ENCODE assay signal across 15 cellular contexts in the genomic region with DNA sequence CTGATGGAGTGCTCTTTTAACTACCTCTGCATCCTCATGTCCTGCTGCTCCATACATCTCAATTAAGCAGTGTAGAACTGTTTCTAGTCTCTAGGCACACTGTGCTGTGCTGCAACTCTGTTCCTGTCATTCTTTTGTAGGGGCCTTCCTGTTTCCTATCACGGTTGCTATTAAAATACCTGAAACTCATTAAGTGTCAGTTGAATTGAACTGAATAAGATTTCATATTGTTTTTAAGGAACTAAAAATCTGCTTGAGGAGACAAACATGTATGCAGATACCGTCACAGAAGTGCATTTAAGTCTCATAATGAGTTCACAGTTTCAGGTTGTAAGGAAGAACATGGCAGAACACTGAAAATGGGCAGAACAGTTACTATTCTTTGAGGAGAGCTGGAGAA.
DNase-seq lines count a peak whose midpoint lies in the region; ATAC-seq and TF ChIP-seq lines count a peak whose summit lies in the region.
"Had no signal": no experiment of that assay in that cellular context is flagged by ENCODE, and none has a peak within 500 bp of the region (broad histone marks: within the 10 kb centered on the region; RNA-seq: fewer than 3 reads in every experiment).

No MANE protein-coding gene starts in this region.

- TF ChIP-seq CTCF in GM12865 (IDR thresholded peaks at IDR 0.05; ENCODE audit: insufficient read depth, low read depth, low read length, missing control alignments) = no peak
- no peak for TF ChIP-seq CTCF in uterus (IDR thresholded peaks at IDR 0.05)

- H3K27ac ChIP-seq in uterus = no peak overlapping the region
- H3K27ac ChIP-seq: parathyroid adenoma, tibial artery had no signal

- H3K9me3 ChIP-seq in uterus = no peaks in the 10 kb centered on the region
- H3K9me3 ChIP-seq: HAP-1, tibial artery had no signal

- no peaks in the 10 kb centered on the region for H3K27me3 ChIP-seq in uterus
- H3K27me3 ChIP-seq: tibial artery had no signal

- DNase-seq in GM12865 (ENCODE audit: low read depth) (peak; percentile 43), NCI-H524 (lab: John Stamatoyannopoulos, UW) (no peak), NCI-H82 (lab: John Stamatoyannopoulos, UW) (no peak), uterus (no peak)
- DNase-seq: activated CD4-positive, alpha-beta T cell treated with anti-CD3 and anti-CD28 coated beads for 4 hours; foreskin fibroblast; NCI-H2107; stimulated activated CD4-positive, alpha-beta T cell treated with anti-CD3 and anti-CD28 coated beads, Interleukin-12 subunit alpha, Interleukin-12 subunit beta, amount 100 ng/mL, for 4 hours; tibial artery had no signal

- no peaks in the 10 kb centered on the region for H3K36me3 ChIP-seq in uterus
- H3K36me3 ChIP-seq: HAP-1, tibial artery had no signal

- ATAC-seq in GM19351 (IDR thresholded peaks at IDR 0.05; ENCODE audit: unreplicated experiment) = peak; percentile 84
- ATAC-seq in HG02623 (IDR thresholded peaks at IDR 0.05; ENCODE audit: unreplicated experiment) = peak; percentile 84
- peak; percentile 90 for ATAC-seq in HG03442 (IDR thresholded peaks at IDR 0.05; ENCODE audit: unreplicated experiment)
- ATAC-seq in GM21381 (IDR thresholded peaks at IDR 0.05; ENCODE audit: unreplicated experiment) = no peak

- intact Hi-C loops in uterus (cut with DNase I; ENCODE audit: low total_unique reads) = no loop called here

- no peak for TF ChIP-seq POLR2A in uterus (IDR thresholded peaks at IDR 0.05)

- no peak overlapping the region for H3K4me3 ChIP-seq in GM12865 (ENCODE audit: low read depth, low read length)
- H3K4me3 ChIP-seq in uterus = no peak overlapping the region
- H3K4me3 ChIP-seq: HAP-1, tibial artery had no signal

- H3K4me1 ChIP-seq in uterus = no peaks in the 10 kb centered on the region
- H3K4me1 ChIP-seq: HAP-1, parathyroid adenoma had no signal
